ENCODE assay signal across 1 cellular context in the genomic region with DNA sequence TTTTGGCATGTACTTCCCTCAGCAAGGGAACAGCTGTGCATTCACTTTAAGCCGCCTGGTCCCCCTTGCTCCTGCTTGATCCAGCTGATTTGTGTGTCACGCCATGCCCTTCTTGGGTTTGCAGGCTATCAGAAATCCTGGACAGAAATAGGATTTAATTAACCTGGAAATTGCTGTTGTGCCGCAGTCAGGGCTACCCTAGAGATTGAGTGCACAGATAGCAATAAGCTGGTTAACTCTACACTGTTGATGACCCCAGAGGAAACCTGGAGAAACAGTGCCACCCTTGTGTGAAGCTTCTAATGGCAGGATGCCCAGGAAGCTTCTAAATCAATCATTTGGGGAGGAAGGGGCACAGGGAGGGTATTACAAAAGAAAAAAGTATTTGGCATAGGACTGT.
TF ChIP-seq lines count a peak whose summit lies in the region.

No MANE protein-coding gene starts in this region.

TF ChIP-seq in GM23338, 12 proteins besides CTCF, POLR2A, EP300 and RAD21 (continued from another document):
- TF ChIP-seq, protein P1, sequence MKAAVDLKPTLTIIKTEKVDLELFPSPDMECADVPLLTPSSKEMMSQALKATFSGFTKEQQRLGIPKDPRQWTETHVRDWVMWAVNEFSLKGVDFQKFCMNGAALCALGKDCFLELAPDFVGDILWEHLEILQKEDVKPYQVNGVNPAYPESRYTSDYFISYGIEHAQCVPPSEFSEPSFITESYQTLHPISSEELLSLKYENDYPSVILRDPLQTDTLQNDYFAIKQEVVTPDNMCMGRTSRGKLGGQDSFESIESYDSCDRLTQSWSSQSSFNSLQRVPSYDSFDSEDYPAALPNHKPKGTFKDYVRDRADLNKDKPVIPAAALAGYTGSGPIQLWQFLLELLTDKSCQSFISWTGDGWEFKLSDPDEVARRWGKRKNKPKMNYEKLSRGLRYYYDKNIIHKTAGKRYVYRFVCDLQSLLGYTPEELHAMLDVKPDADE (IDR thresholded peaks at IDR 0.05), result no peak
- TF ChIP-seq EZH2 (IDR thresholded peaks at IDR 0.05; ENCODE audit: low read depth, unreplicated experiment), result no peak
- TF ChIP-seq REST (IDR thresholded peaks at IDR 0.05; ENCODE audit: unreplicated experiment), result no peak
- no peak for TF ChIP-seq NANOG (IDR thresholded peaks at IDR 0.05; ENCODE audit: borderline replicate concordance)
